ENCODE assay signal across 13 cellular contexts in genomic region chr19:40633207-40633606, GRCh38. TPM values are rescaled to one million over a fixed set of nuclear protein-coding genes. Genes with fewer than 3 reads are reported as not detected.
A peak's percentile ranks its signal among the peaks of the same experiment; 100 is the strongest.
DNase-seq lines count a peak whose midpoint lies in the region; TF ChIP-seq lines count a peak whose summit lies in the region.
"Had no signal": no experiment of that assay in that cellular context is flagged by ENCODE, and none has a peak within 500 bp of the region (broad histone marks: within the 10 kb centered on the region; RNA-seq: fewer than 3 reads in every experiment).

No MANE protein-coding gene starts in this region.

- no peak overlapping the region for H3K4me3 ChIP-seq in choroid plexus epithelial cell (ENCODE audit: low read depth, low read length)
- H3K4me3 ChIP-seq: SJSA1, skin epidermis had no signal

- peak; percentile 81 for DNase-seq in AG08396 (ENCODE audit: low spot score)
- DNase-seq in M059J (ENCODE audit: low read depth) = peak; percentile 51
- DNase-seq in choroid plexus epithelial cell (ENCODE audit: low read depth) = peak; percentile 43
- peak; percentile 55 for DNase-seq in kidney tubule cell (ENCODE audit: low spot score)
- no peak for DNase-seq in SW 1271 (lab: John Stamatoyannopoulos, UW)
- DNase-seq in DMS53 (lab: John Stamatoyannopoulos, UW) = no peak
- no peak for DNase-seq in GM10266 (ENCODE audit: extremely low spot score)
- DNase-seq in T-helper 2 cell = no peak
- DNase-seq: activated CD4-positive, alpha-beta T cell treated with anti-CD3 and anti-CD28 coated beads, Interleukin-2, amount 50 U/mL, for 4 hours; dermis blood vessel endothelial cell; NCI-H1105 treated with DMSO at 0.1 percent for 48 hours had no signal

- no peak for TF ChIP-seq CTCF in choroid plexus epithelial cell (conservative IDR thresholded peaks at IDR 0.05; ENCODE audit: low read depth, low read length)
- no peak for TF ChIP-seq CTCF in GM10266 (IDR thresholded peaks at IDR 0.05; ENCODE audit: control insufficient read depth, insufficient read depth, low read depth, missing control alignments)

RNA-seq across cellular contexts. Expression of gene LTBP4, which starts 32.0 kb away (rescaled TPM):
- total RNA-seq in M059J (2014; rRNA removed; shearing (Covaris generic)) = 7.1 and 7.3 TPM in 2 replicates

RNA-seq across cellular contexts. Expression of gene SHKBP1, which starts 56.5 kb away (rescaled TPM):
- total RNA-seq in M059J (2014; rRNA removed; shearing (Covaris generic)) = 30.5 and 66.3 TPM in 2 replicates

RNA-seq across cellular contexts. Expression of gene NUMBL, which starts 57.2 kb away (rescaled TPM):
- total RNA-seq in M059J (2014; rRNA removed; shearing (Covaris generic)) = 10.2 and 18.1 TPM in 2 replicates

Comparison
In these comparisons a context has a peak if more than half of its experiments do, and no peak if none do; other contexts are left out.
1. DNase-seq: peak in AG08396 (single experiment), M059J (single experiment), choroid plexus epithelial cell (single experiment) and kidney tubule cell (single experiment); none in SW 1271 (0 of 2), DMS53 (single experiment), GM10266 (single experiment) and T-helper 2 cell (0 of 5).